37 cellular contexts compared by ENCODE assay signal in genomic region chr6:168437751-168438150, GRCh38. TPM values are rescaled to one million over a fixed set of nuclear protein-coding genes. Genes with fewer than 3 reads are reported as not detected.
"Had no signal": no experiment of that assay in that cellular context is flagged by ENCODE, and none has a peak within 500 bp of the region (broad histone marks: within the 10 kb centered on the region; RNA-seq: fewer than 3 reads in every experiment).

No MANE protein-coding gene starts in this region.

- H3K9me3 Mint-ChIP-seq: activated B cell treated with CpG ODN at 0.5 μM for 24 hours; activated CD4-positive, alpha-beta memory T cell treated with anti-CD3 and anti-CD28 coated beads for 36 hours; activated CD4-positive, alpha-beta T cell treated with anti-CD3 and anti-CD28 coated beads, Interleukin-2, amount 10 ng/mL, durations not matched to agents 24 days and 14 days; activated CD8-positive, alpha-beta T cell treated with anti-CD3 and anti-CD28 coated beads for 36 hours; activated naive CD4-positive, alpha-beta T cell treated with anti-CD3 and anti-CD28 coated beads for 36 hours; activated naive CD4-positive, alpha-beta T cell treated with anti-CD3 and anti-CD28 coated beads, Interleukin-2, amount 50 U/mL, for 72 hours; activated naive CD8-positive, alpha-beta T cell treated with anti-CD3 and anti-CD28 coated beads for 36 hours; activated T-cell treated with anti-CD3 and anti-CD28 coated beads, Interleukin-2, amount 50 U/mL, for 4 hours; activated T-cell treated with anti-CD3 and anti-CD28 coated beads, Interleukin-2, amount 50 U/mL, for 72 hours; activated T-helper 1 cell treated with anti-CD3 and anti-CD28 coated beads, Interleukin-12 subunit alpha, Interleukin-12 subunit beta, Interleukin-2, Interleukin-4 antibody, amounts not matched to agents 30 ng/mL and 10 ng/mL and 1 ng/mL, durations not matched to agents 14 hours and 24 hours and 36 hours; activated T-helper 17 cell treated with anti-CD3 and anti-CD28 coated beads, Interleukin-2, amount 50 U/mL, for 72 hours; T-helper 1 cell treated with Interleukin-12 subunit alpha and Interleukin-12 subunit beta and Interleukin-4 antibody, amounts not matched to agents 30 μg/mL and 1 μg/mL, for 36 hours; T-helper 2 cell treated with Interferon-gamma antibody and Interleukin-4, amounts not matched to agents 5 μg/mL and 100 μg/mL, for 36 hours had no signal

- H3K36me3 Mint-ChIP-seq: activated CD4-positive, alpha-beta memory T cell treated with anti-CD3 and anti-CD28 coated beads for 36 hours; activated naive CD8-positive, alpha-beta T cell treated with anti-CD3 and anti-CD28 coated beads for 36 hours had no signal

- DNase-seq: activated B cell treated with CpG ODN at 0.5 μM for 24 hours; activated CD4-positive, alpha-beta memory T cell treated with anti-CD3 and anti-CD28 coated beads for 36 hours; activated CD4-positive, alpha-beta T cell treated with anti-CD3 and anti-CD28 coated beads for 4 hours; activated CD4-positive, alpha-beta T cell treated with anti-CD3 and anti-CD28 coated beads, Interleukin-2, amount 10 ng/mL, durations not matched to agents 24 days and 14 days; activated CD4-positive, alpha-beta T cell treated with anti-CD3 and anti-CD28 coated beads, Interleukin-2, amount 50 U/mL, for 1 hour; activated CD4-positive, alpha-beta T cell treated with anti-CD3 and anti-CD28 coated beads, Interleukin-2, amount 50 U/mL, for 4 hours; activated CD4-positive, CD25-positive, alpha-beta regulatory T cell treated with anti-CD3 and anti-CD28 coated beads, Interleukin-2, amount 50 U/mL, for 72 hours; activated CD8-positive, alpha-beta T cell treated with anti-CD3 and anti-CD28 coated beads for 36 hours; activated effector memory CD4-positive, alpha-beta T cell treated with anti-CD3 and anti-CD28 coated beads, Interleukin-2, amount 50 U/mL, for 16 hours; activated gamma-delta T cell treated with Interleukin-2 at 50 U/mL for 16 hours; activated naive CD4-positive, alpha-beta T cell; activated naive CD4-positive, alpha-beta T cell treated with anti-CD3 and anti-CD28 coated beads for 36 hours; activated naive CD4-positive, alpha-beta T cell treated with anti-CD3 and anti-CD28 coated beads, Interleukin-2, amount 50 U/mL, for 16 hours; activated naive CD8-positive, alpha-beta T cell treated with anti-CD3 and anti-CD28 coated beads for 36 hours; activated T-cell treated with anti-CD3 and anti-CD28 coated beads for 4 hours; activated T-cell treated with anti-CD3 and anti-CD28 coated beads, Interleukin-2, amount 50 U/mL, for 1 hour; activated T-cell treated with anti-CD3 and anti-CD28 coated beads, Interleukin-2, amount 50 U/mL, for 4 hours; activated T-cell treated with anti-CD3 and anti-CD28 coated beads, Interleukin-2, amount 50 U/mL, for 72 hours; adrenal gland; amniotic stem cell; aorta; body of pancreas; brain microvascular endothelial cell; central memory CD4-positive, alpha-beta T cell; T-helper 1 cell; T-helper 2 cell; T-helper 9 cell had no signal

- H3K4me3 ChIP-seq: adrenal gland, body of pancreas, breast epithelium had no signal

- ATAC-seq: activated CD8-positive, alpha-beta T cell treated with anti-CD3 and anti-CD28 coated beads for 36 hours; activated naive CD4-positive, alpha-beta T cell treated with anti-CD3 and anti-CD28 coated beads, Interleukin-2, amount 50 U/mL, for 72 hours; activated T-cell treated with anti-CD3 and anti-CD28 coated beads, Interleukin-2, amount 50 U/mL, for 4 hours; activated T-cell treated with anti-CD3 and anti-CD28 coated beads, Interleukin-2, amount 50 U/mL, for 72 hours; activated T-helper 17 cell treated with anti-CD3 and anti-CD28 coated beads, Interleukin-2, amount 50 U/mL, for 72 hours; body of pancreas had no signal

- H3K4me3 Mint-ChIP-seq: activated B cell treated with CpG ODN at 0.5 μM for 24 hours; activated CD4-positive, alpha-beta memory T cell treated with anti-CD3 and anti-CD28 coated beads for 36 hours; activated CD4-positive, alpha-beta T cell treated with anti-CD3 and anti-CD28 coated beads, Interleukin-2, amount 10 ng/mL, durations not matched to agents 24 days and 14 days; activated CD8-positive, alpha-beta T cell treated with anti-CD3 and anti-CD28 coated beads for 36 hours; activated naive CD4-positive, alpha-beta T cell treated with anti-CD3 and anti-CD28 coated beads for 36 hours; activated naive CD8-positive, alpha-beta T cell treated with anti-CD3 and anti-CD28 coated beads for 36 hours; activated T-cell treated with anti-CD3 and anti-CD28 coated beads, Interleukin-2, amount 50 U/mL, for 4 hours; activated T-cell treated with anti-CD3 and anti-CD28 coated beads, Interleukin-2, amount 50 U/mL, for 72 hours; activated T-helper 1 cell treated with anti-CD3 and anti-CD28 coated beads, Interleukin-12 subunit alpha, Interleukin-12 subunit beta, Interleukin-2, Interleukin-4 antibody, amounts not matched to agents 30 ng/mL and 10 ng/mL and 1 ng/mL, durations not matched to agents 14 hours and 24 hours and 36 hours; activated T-helper 17 cell treated with anti-CD3 and anti-CD28 coated beads, Interleukin-2, amount 50 U/mL, for 72 hours; T-helper 1 cell treated with Interleukin-12 subunit alpha and Interleukin-12 subunit beta and Interleukin-4 antibody, amounts not matched to agents 30 μg/mL and 1 μg/mL, for 36 hours; T-helper 2 cell treated with Interferon-gamma antibody and Interleukin-4, amounts not matched to agents 5 μg/mL and 100 μg/mL, for 36 hours had no signal

- H3K27ac Mint-ChIP-seq: activated B cell treated with CpG ODN at 0.5 μM for 24 hours; activated CD4-positive, alpha-beta memory T cell treated with anti-CD3 and anti-CD28 coated beads for 36 hours; activated CD4-positive, alpha-beta T cell treated with anti-CD3 and anti-CD28 coated beads, Interleukin-2, amount 10 ng/mL, durations not matched to agents 24 days and 14 days; activated CD8-positive, alpha-beta T cell treated with anti-CD3 and anti-CD28 coated beads for 36 hours; activated naive CD4-positive, alpha-beta T cell treated with anti-CD3 and anti-CD28 coated beads for 36 hours; activated naive CD4-positive, alpha-beta T cell treated with anti-CD3 and anti-CD28 coated beads, Interleukin-2, amount 50 U/mL, for 72 hours; activated naive CD8-positive, alpha-beta T cell treated with anti-CD3 and anti-CD28 coated beads for 36 hours; activated T-cell treated with anti-CD3 and anti-CD28 coated beads, Interleukin-2, amount 50 U/mL, for 72 hours; activated T-helper 1 cell treated with anti-CD3 and anti-CD28 coated beads, Interleukin-12 subunit alpha, Interleukin-12 subunit beta, Interleukin-2, Interleukin-4 antibody, amounts not matched to agents 30 ng/mL and 10 ng/mL and 1 ng/mL, durations not matched to agents 14 hours and 24 hours and 36 hours; activated T-helper 17 cell treated with anti-CD3 and anti-CD28 coated beads, Interleukin-2, amount 50 U/mL, for 72 hours; T-helper 1 cell treated with Interleukin-12 subunit alpha and Interleukin-12 subunit beta and Interleukin-4 antibody, amounts not matched to agents 30 μg/mL and 1 μg/mL, for 36 hours; T-helper 2 cell treated with Interferon-gamma antibody and Interleukin-4, amounts not matched to agents 5 μg/mL and 100 μg/mL, for 36 hours had no signal

- H3K36me3 ChIP-seq: adrenal gland, brain microvascular endothelial cell, breast epithelium had no signal

- H3K4me1 ChIP-seq: adrenal gland, breast epithelium had no signal

- FAIRE-seq: astrocyte, TTC549 had no signal

- H3K4me1 Mint-ChIP-seq: activated B cell treated with CpG ODN at 0.5 μM for 24 hours; activated CD4-positive, alpha-beta T cell treated with anti-CD3 and anti-CD28 coated beads, Interleukin-2, amount 10 ng/mL, durations not matched to agents 24 days and 14 days; activated naive CD8-positive, alpha-beta T cell treated with anti-CD3 and anti-CD28 coated beads for 36 hours; activated T-helper 17 cell treated with anti-CD3 and anti-CD28 coated beads, Interleukin-2, amount 50 U/mL, for 72 hours had no signal

- H3K9me3 ChIP-seq: adrenal gland, body of pancreas, breast epithelium had no signal

- H3K27ac ChIP-seq: adrenal gland, body of pancreas, brain microvascular endothelial cell, breast epithelium, VCaP had no signal

RNA-seq across cellular contexts. Expression of gene SMOC2, which starts 3.2 kb away (rescaled TPM):
- total RNA-seq: activated B cell treated with CpG ODN at 0.5 μM for 24 hours; activated CD4-positive, alpha-beta memory T cell treated with anti-CD3 and anti-CD28 coated beads for 36 hours; activated CD4-positive, alpha-beta T cell treated with anti-CD3 and anti-CD28 coated beads, Interleukin-2, amount 10 ng/mL, durations not matched to agents 24 days and 14 days; activated CD8-positive, alpha-beta memory T cell treated with anti-CD3 and anti-CD28 coated beads for 36 hours; activated CD8-positive, alpha-beta T cell treated with anti-CD3 and anti-CD28 coated beads for 36 hours; activated naive CD4-positive, alpha-beta T cell treated with anti-CD3 and anti-CD28 coated beads for 36 hours; activated naive CD4-positive, alpha-beta T cell treated with anti-CD3 and anti-CD28 coated beads, Interleukin-2, amount 50 U/mL, for 72 hours; activated naive CD8-positive, alpha-beta T cell treated with anti-CD3 and anti-CD28 coated beads for 36 hours; activated T-cell treated with anti-CD3 and anti-CD28 coated beads, Interleukin-2, amount 50 U/mL, for 72 hours; activated T-helper 1 cell treated with anti-CD3 and anti-CD28 coated beads, Interleukin-12 subunit alpha, Interleukin-12 subunit beta, Interleukin-2, Interleukin-4 antibody, amounts not matched to agents 30 ng/mL and 10 ng/mL and 1 ng/mL, durations not matched to agents 14 hours and 24 hours and 36 hours; activated T-helper 17 cell treated with anti-CD3 and anti-CD28 coated beads, Interleukin-2, amount 50 U/mL, for 72 hours had no signal
